In genomic region chr6:158536084-158536890, GRCh38 we compare ENCODE assay signal across 8 cellular contexts. TPM values are rescaled to one million over a fixed set of nuclear protein-coding genes. Genes with fewer than 3 reads are reported as not detected.
DNase-seq lines count a peak whose midpoint lies in the region; ATAC-seq and TF ChIP-seq lines count a peak whose summit lies in the region.

No MANE protein-coding gene starts in this region.

- CTCF ChIA-PET in GM10248 (lab: Yijun Ruan, JAX): interaction anchor here (1.6 kb wide), 1 partner anchor 69 kb away, joined by 4 read pairs; no protein-coding TSS in a partner anchor

- H3K27ac ChIP-seq in iPS DF 6.9 (ENCODE audit: low read length): no peak overlapping the region

- H3K27ac Mint-ChIP-seq in brain: peak overlapping the region; percentile 10 to 94 (median 67)

- H3K9me3 ChIP-seq in iPS DF 6.9 (ENCODE audit: control insufficient read depth, insufficient read depth, low read length): no peaks in the 10 kb centered on the region

- H3K4me1 Mint-ChIP-seq in brain: peaks cover 37% of the 10 kb centered on the region

- H3K27me3 Mint-ChIP-seq in brain: peaks cover 6% of the 10 kb centered on the region

- no peak for ATAC-seq in GM21515 (IDR thresholded peaks at IDR 0.05; ENCODE audit: unreplicated experiment)

- peaks cover 2% of the 10 kb centered on the region; the same call in 1 of the 2 replicates for H3K4me1 ChIP-seq in iPS DF 6.9 (ENCODE audit: control insufficient read depth, insufficient read depth, low read length)

- no peak for TF ChIP-seq CTCF in GM10248 (IDR thresholded peaks at IDR 0.05; ENCODE audit: control extremely low read depth, extremely low read depth, low read depth, missing control alignments)
- no peak for TF ChIP-seq CTCF in brain (conservative IDR thresholded peaks at IDR 0.05)

- peaks cover 17% of the 10 kb centered on the region for H3K36me3 Mint-ChIP-seq in brain

- no peaks in the 10 kb centered on the region for H3K36me3 ChIP-seq in iPS DF 6.9 (ENCODE audit: control insufficient read depth, insufficient read depth, low read length)

- DNase-seq in GM10248 (ENCODE audit: extremely low spot score) (peak; percentile 86), NCI-H128 (lab: John Stamatoyannopoulos, UW; ENCODE audit: unreplicated experiment) (peak; percentile 36), UCSD-AML1 (lab: John Stamatoyannopoulos, UW; ENCODE audit: unreplicated experiment) (peak; percentile 79), iPS DF 6.9 (ENCODE audit: low read depth, low spot score) (peak; percentile 67), skeletal muscle cell (ENCODE audit: low read depth) (peak; percentile 34), DMS114 treated with DMSO at 0.1 percent for 48 hours (lab: John Stamatoyannopoulos, UW; ENCODE audit: unreplicated experiment) (no peak)

- no CpG with 5 or more reads among the region's 75 CpGs for WGBS in iPS DF 6.9 (ENCODE audit: insufficient coverage, insufficient read length)

- peak overlapping the region; percentile 62 for H3K4me3 ChIP-seq in iPS DF 6.9 (ENCODE audit: low read length)
- peak overlapping the region; percentile 64 for H3K4me3 ChIP-seq in skeletal muscle cell (ENCODE audit: low read depth, low read length)

- no peaks in the 10 kb centered on the region for H3K27me3 ChIP-seq in iPS DF 6.9 (ENCODE audit: control insufficient read depth, insufficient read depth, low read length)

- POLR2A ChIA-PET in GM10248 (lab: Yijun Ruan, JAX): no interaction called here

- H3K4me3 Mint-ChIP-seq in brain: peak overlapping the region; percentile 72 to 86 (median 78)

- peaks cover 2 to 15% (median 5%) of the 10 kb centered on the region in 5 experiments for H3K9me3 Mint-ChIP-seq in brain

RNA-seq across cellular contexts. Expression of gene TMEM181, which starts 23.6 kb away (rescaled TPM):
- polyA plus RNA-seq in brain (ENCODE audit: insufficient read depth, low read depth, low replicate concordance): 27.3 TPM
